14 cellular contexts compared by ENCODE assay signal in genomic region chr20:1809121-1809520, GRCh38.
DNase-seq lines count a peak whose midpoint lies in the region; ATAC-seq and TF ChIP-seq lines count a peak whose summit lies in the region.
"Had no signal": no experiment of that assay in that cellular context is flagged by ENCODE, and none has a peak within 500 bp of the region (broad histone marks: within the 10 kb centered on the region; RNA-seq: fewer than 3 reads in every experiment).

No MANE protein-coding gene starts in this region.

- no peaks in the 10 kb centered on the region for H3K36me3 Mint-ChIP-seq in CD4-positive, alpha-beta T cell (ENCODE audit: low read depth)
- H3K36me3 Mint-ChIP-seq: natural killer cell treated with Interleukin-12 subunit alpha and Interleukin-12 subunit beta and Interleukin-15 and Interleukin-18, amount 100 ng/mL, for 72 hours had no signal

- no peaks in the 10 kb centered on the region for H3K9me3 ChIP-seq in CD4-positive, alpha-beta T cell (ENCODE audit: control insufficient read depth, low read length)
- no peaks in the 10 kb centered on the region for H3K9me3 ChIP-seq in ovary
- H3K9me3 ChIP-seq: heart left ventricle, tibial nerve had no signal

- H3K4me3 Mint-ChIP-seq in CD4-positive, alpha-beta T cell = no peak overlapping the region
- H3K4me3 Mint-ChIP-seq: natural killer cell treated with Interleukin-12 subunit alpha and Interleukin-12 subunit beta and Interleukin-15 and Interleukin-18, amount 100 ng/mL, for 72 hours had no signal

- CTCF ChIA-PET in CD4-positive, alpha-beta T cell (lab: Charles Lee) = no interaction called here

- H3K27ac Mint-ChIP-seq in CD4-positive, alpha-beta T cell = no peak overlapping the region
- H3K27ac Mint-ChIP-seq: natural killer cell treated with Interleukin-12 subunit alpha and Interleukin-12 subunit beta and Interleukin-15 and Interleukin-18, amount 100 ng/mL, for 72 hours had no signal

- H3K27me3 Mint-ChIP-seq in CD4-positive, alpha-beta T cell = peaks cover 62% of the 10 kb centered on the region

- no peak overlapping the region for H3K4me3 ChIP-seq in epithelial cell of proximal tubule (ENCODE audit: low read depth, low read length)
- H3K4me3 ChIP-seq in ovary = no peak overlapping the region
- H3K4me3 ChIP-seq: heart left ventricle, tibial nerve had no signal

- TF ChIP-seq CTCF in epithelial cell of proximal tubule (conservative IDR thresholded peaks at IDR 0.05; ENCODE audit: low read depth, low read length) = no peak
- TF ChIP-seq CTCF in CD4-positive, alpha-beta T cell (IDR thresholded peaks at IDR 0.05) = no peak
- no peak for TF ChIP-seq CTCF in ovary (IDR thresholded peaks at IDR 0.05)

- no peaks in the 10 kb centered on the region for H3K36me3 ChIP-seq in ovary
- H3K36me3 ChIP-seq: heart left ventricle, tibial nerve had no signal

- ATAC-seq in activated CD4-positive, CD25-positive, alpha-beta regulatory T cell treated with anti-CD3 and anti-CD28 coated beads, Interleukin-2, amount 50 U/mL, for 24 hours = peak; percentile 32 to 64
- ATAC-seq in SK-N-SH treated with all-trans-retinoic acid at 6 μM for 48 hours (peak; percentile 76), HG03108 (IDR thresholded peaks at IDR 0.05; ENCODE audit: unreplicated experiment) (no peak)
- no peak for ATAC-seq in CD4-positive, alpha-beta T cell (ENCODE audit: poor library complexity)
- ATAC-seq: heart left ventricle; natural killer cell treated with Interleukin-12 subunit alpha and Interleukin-12 subunit beta and Interleukin-15 and Interleukin-18, amount 100 ng/mL, for 72 hours had no signal

- TF ChIP-seq EP300 in ovary (IDR thresholded peaks at IDR 0.05) = no peak

- TF ChIP-seq POLR2A in ovary (IDR thresholded peaks at IDR 0.05) = no peak

- no peak overlapping the region for H3K27ac ChIP-seq in CD4-positive, alpha-beta T cell (ENCODE audit: low read depth, low read length)
- H3K27ac ChIP-seq in ovary = no peak overlapping the region
- H3K27ac ChIP-seq: 22Rv1, heart left ventricle had no signal

- WGBS in ovary, 3 donors = 40 to 60% (median 50%) methylated on average over 2 of the region's 2 CpGs

- H3K4me1 ChIP-seq in ovary (ENCODE audit: insufficient read depth) = no peaks in the 10 kb centered on the region

- POLR2A ChIA-PET in CD4-positive, alpha-beta T cell (lab: Charles Lee) = no interaction called here

- no peaks in the 10 kb centered on the region for H3K9me3 Mint-ChIP-seq in CD4-positive, alpha-beta T cell
- H3K9me3 Mint-ChIP-seq: natural killer cell treated with Interleukin-12 subunit alpha and Interleukin-12 subunit beta and Interleukin-15 and Interleukin-18, amount 100 ng/mL, for 72 hours had no signal

- intact Hi-C loops in CD4-positive, alpha-beta T cell (cut with DNase I, micrococcal nuclease) = no loop called here
- intact Hi-C loops in ovary (cut with DNase I) = no loop called here

- H3K27me3 ChIP-seq in CD4-positive, alpha-beta T cell (ENCODE audit: control insufficient read depth, insufficient read depth, low read length) = peaks cover 18% of the 10 kb centered on the region
- no peaks in the 10 kb centered on the region for H3K27me3 ChIP-seq in ovary
- H3K27me3 ChIP-seq: heart left ventricle, tibial nerve had no signal

- H3K4me1 Mint-ChIP-seq in CD4-positive, alpha-beta T cell (ENCODE audit: low read depth) = peaks cover 10% of the 10 kb centered on the region

- no peak for DNase-seq in activated CD4-positive, CD25-positive, alpha-beta regulatory T cell treated with anti-CD3 and anti-CD28 coated beads, Interleukin-2, amount 50 U/mL, for 72 hours
- DNase-seq in epithelial cell of proximal tubule (ENCODE audit: low read depth) = peak; percentile 60
- DNase-seq in stromal cell of bone marrow (ENCODE audit: low read depth) = peak; percentile 59
- DNase-seq in CD4-positive, alpha-beta T cell = no peak
- DNase-seq in ovary = no peak
- DNase-seq: heart left ventricle; MM.1S; stimulated activated CD4-positive, alpha-beta T cell treated with anti-CD3 and anti-CD28 coated beads, Interleukin-1b, Interleukin-23, amount 100 ng/mL, for 48 hours had no signal

TF ChIP-seq in SK-N-SH treated with all-trans-retinoic acid at 6 μM for 48 hours, 23 proteins besides CTCF, POLR2A, EP300 and RAD21:
- TF ChIP-seq ZFP3 (CRISPR knock-in tag; IDR thresholded peaks at IDR 0.05) (no peak), RARB (CRISPR knock-in tag; IDR thresholded peaks at IDR 0.05) (no peak), ISL1 (CRISPR knock-in tag; IDR thresholded peaks at IDR 0.05) (no peak), ZFP30 (CRISPR knock-in tag; IDR thresholded peaks at IDR 0.05) (no peak), TOX (CRISPR knock-in tag; IDR thresholded peaks at IDR 0.05; ENCODE audit: borderline replicate concordance) (no peak), OSR1 (CRISPR knock-in tag; IDR thresholded peaks at IDR 0.05) (no peak), PATZ1 (CRISPR knock-in tag; IDR thresholded peaks at IDR 0.05; ENCODE audit: borderline replicate concordance) (no peak), ESRRG (CRISPR knock-in tag; IDR thresholded peaks at IDR 0.05) (no peak)

Comparison
In these comparisons a context has a peak if more than half of its experiments do, and no peak if none do; other contexts are left out.
1. ATAC-seq: peak in activated CD4-positive, CD25-positive, alpha-beta regulatory T cell treated with anti-CD3 and anti-CD28 coated beads, Interleukin-2, amount 50 U/mL, for 24 hours (2 of 2) and SK-N-SH treated with all-trans-retinoic acid at 6 μM for 48 hours (single experiment); none in HG03108 (single experiment) and CD4-positive, alpha-beta T cell (single experiment).
2. DNase-seq: peak in epithelial cell of proximal tubule (single experiment) and stromal cell of bone marrow (single experiment); none in activated CD4-positive, CD25-positive, alpha-beta regulatory T cell treated with anti-CD3 and anti-CD28 coated beads, Interleukin-2, amount 50 U/mL, for 72 hours (single experiment), CD4-positive, alpha-beta T cell (0 of 10) and ovary (0 of 5).